Comparison of ENCODE assay signal across 8 cellular contexts in the genomic region with DNA sequence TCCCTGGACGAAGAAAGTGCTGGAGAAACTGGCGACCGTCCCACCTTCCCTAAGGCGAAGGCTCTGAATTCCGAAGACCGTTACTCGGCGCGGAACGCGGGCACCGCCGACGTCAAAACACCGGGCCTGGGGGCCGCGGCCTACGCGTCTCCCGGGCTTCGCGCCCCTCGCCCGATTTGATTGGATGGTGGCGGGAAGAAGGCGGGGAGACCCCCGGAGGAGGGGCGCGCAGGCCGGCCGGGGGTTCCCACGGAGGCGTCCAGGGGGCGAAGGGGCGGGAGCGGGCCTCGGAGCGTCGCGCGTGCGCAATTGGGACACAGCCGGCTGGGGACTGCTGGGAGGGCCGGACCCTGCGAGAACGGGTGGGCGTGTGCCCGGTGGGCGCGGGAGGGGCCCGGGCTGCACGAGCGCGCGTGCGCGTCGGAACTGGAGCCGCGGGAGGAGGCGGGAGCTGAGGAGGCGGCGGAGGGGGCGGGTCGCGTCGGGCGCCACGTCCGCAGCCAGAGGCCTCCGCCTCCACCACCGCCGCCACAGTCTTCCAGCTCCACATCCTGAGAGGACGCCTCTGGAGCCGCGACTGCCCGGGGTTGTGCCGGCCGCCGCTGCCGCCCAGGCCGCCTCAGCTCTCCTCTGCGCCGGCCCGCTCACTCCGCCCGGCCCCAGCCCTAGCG. TPM values are rescaled to one million over a fixed set of nuclear protein-coding genes. Genes with fewer than 3 reads are reported as not detected.
A peak's percentile ranks its signal among the peaks of the same experiment; 100 is the strongest.
DNase-seq lines count a peak whose midpoint lies in the region; ATAC-seq and TF ChIP-seq lines count a peak whose summit lies in the region.

A gene (plus strand): TSS at position 531 of the 671 bp plus-strand sequence. CDS start 11,210 bp downstream, outside the sequence.

- WGBS in upper lobe of left lung, 2 donors: 0 to 2% methylated on average over 37 to 48 of the region's 88 CpGs

- DNase-seq in NCI-H128 (lab: John Stamatoyannopoulos, UW; ENCODE audit: unreplicated experiment) (peak; percentile 91), amniotic epithelial cell (ENCODE audit: low read depth) (peak; percentile 91), left cardiac atrium (peak; percentile 95), posterior vena cava (ENCODE audit: low spot score) (peak; percentile 98), upper lobe of left lung (peak; percentile 94 to 99)

- ATAC-seq in HG02678 (IDR thresholded peaks at IDR 0.05; ENCODE audit: unreplicated experiment) (peak; percentile 80), left cardiac atrium (peak; percentile 93 to 95), upper lobe of left lung (ENCODE audit: low FRiP score in 2 of 2) (peak; percentile 95 to 97)

- H3K27ac ChIP-seq in upper lobe of left lung: peak within 1 kb of the TSS; percentile 94 to 97 (median 95)

- no peaks in the 10 kb centered on the region for H3K36me3 ChIP-seq in upper lobe of left lung

- peak in 3 of 4 donors; percentile 90 to 92 (median 92) for TF ChIP-seq POLR2A in upper lobe of left lung (IDR thresholded peaks at IDR 0.05)

- intact Hi-C loops in T-helper 1 cell treated with Interleukin-12 subunit alpha and Interleukin-12 subunit beta and Interleukin-4 antibody, amounts not matched to agents 30 ng/mL and 1 ng/mL, for 36 hours (cut with micrococcal nuclease): loop anchor here (1.0 to 10.0 kb wide), 14 partner anchors 32 to 1625 kb away; a partner anchor contains a TSS
- intact Hi-C loops in left cardiac atrium (cut with DNase I): loop anchor here in 1 of 2 donors (5.0 kb wide), 1 partner anchor 137 kb away; a partner anchor contains a TSS
- intact Hi-C loops in posterior vena cava (cut with DNase I): loop anchor here in 1 of 2 donors (10.0 kb wide), 1 partner anchor 139 kb away; a partner anchor contains a TSS

- H3K9me3 ChIP-seq in upper lobe of left lung: no peaks in the 10 kb centered on the region

- peak within 1 kb of the TSS; percentile 70 for H3K4me3 ChIP-seq in GM12875 (ENCODE audit: low read depth, low read length)
- peak within 1 kb of the TSS; percentile 37 to 94 (median 87) for H3K4me3 ChIP-seq in upper lobe of left lung

- TF ChIP-seq CTCF in GM12875 (IDR thresholded peaks at IDR 0.05; ENCODE audit: borderline replicate concordance, insufficient read depth, low read depth, low read length): no peak
- peak in 3 of 6 experiments; percentile 9 to 42 (median 37) for TF ChIP-seq CTCF in upper lobe of left lung (IDR thresholded peaks at IDR 0.05)

- TF ChIP-seq EP300 in upper lobe of left lung (IDR thresholded peaks at IDR 0.05): no peak

- peaks cover 17 to 27% (median 20%) of the 10 kb centered on the region in 4 donors for H3K4me1 ChIP-seq in upper lobe of left lung

- no peaks in the 10 kb centered on the region for H3K27me3 ChIP-seq in upper lobe of left lung

RNA-seq across cellular contexts. Expression of the gene that starts here (rescaled TPM):
- total RNA-seq in T-helper 1 cell treated with Interleukin-12 subunit alpha and Interleukin-12 subunit beta and Interleukin-4 antibody, amounts not matched to agents 30 ng/mL and 1 ng/mL, for 36 hours: 22.6 and 26.2 TPM in 2 replicates
- total RNA-seq in left cardiac atrium: 10 to 100 TPM; 38.3 to 49.7 TPM
- total RNA-seq in posterior vena cava: 10 to 100 TPM; 57.0 to 57.4 TPM
- total RNA-seq in upper lobe of left lung: 10 to 100 TPM; 22.3 to 47.8 (median 25.7) TPM

Comparison
In these comparisons a context has a peak if more than half of its experiments do, and no peak if none do; other contexts are left out.
1. Peak in every context shown above with its lines: DNase-seq, ATAC-seq, H3K4me3 ChIP-seq and H3K27ac ChIP-seq.